Comparison of ENCODE assay signal across 14 cellular contexts in genomic region chr20:41392871-41393704, GRCh38. TPM values are rescaled to one million over a fixed set of nuclear protein-coding genes. Genes with fewer than 3 reads are reported as not detected.
A peak's percentile ranks its signal among the peaks of the same experiment; 100 is the strongest.
DNase-seq lines count a peak whose midpoint lies in the region; ATAC-seq, FAIRE-seq and TF ChIP-seq lines count a peak whose summit lies in the region.
"Had no signal": no experiment of that assay in that cellular context is flagged by ENCODE, and none has a peak within 500 bp of the region (broad histone marks: within the 10 kb centered on the region; RNA-seq: fewer than 3 reads in every experiment).

No MANE protein-coding gene starts in this region.

- CTCF ChIA-PET in activated CD8-positive, alpha-beta T cell treated with anti-CD3 and anti-CD28 coated beads, Interleukin-2, amount 10 ng/mL, durations not matched to agents 7 days and 5 days (lab: Charles Lee), result no interaction called here

- no peaks in the 10 kb centered on the region for H3K4me1 Mint-ChIP-seq in activated CD8-positive, alpha-beta T cell treated with anti-CD3 and anti-CD28 coated beads, Interleukin-2, amount 10 ng/mL, durations not matched to agents 7 days and 5 days (ENCODE audit: low read depth)

- H3K9me3 ChIP-seq in ovary, result no peaks in the 10 kb centered on the region
- H3K9me3 ChIP-seq: mucosa of descending colon had no signal

- H3K4me1 ChIP-seq in ovary (ENCODE audit: insufficient read depth), result peaks cover 14% of the 10 kb centered on the region

- H3K9me3 Mint-ChIP-seq in activated CD8-positive, alpha-beta T cell treated with anti-CD3 and anti-CD28 coated beads, Interleukin-2, amount 10 ng/mL, durations not matched to agents 7 days and 5 days (ENCODE audit: insufficient read depth), result no peaks in the 10 kb centered on the region
- H3K9me3 Mint-ChIP-seq: IgD-negative memory B cell had no signal

- no peak for TF ChIP-seq CTCF in bronchial epithelial cell (IDR thresholded peaks at IDR 0.05; ENCODE audit: insufficient read depth, low read length, severe bottlenecking)
- TF ChIP-seq CTCF in ovary (IDR thresholded peaks at IDR 0.05), result no peak

- H3K4me3 Mint-ChIP-seq in activated CD8-positive, alpha-beta T cell treated with anti-CD3 and anti-CD28 coated beads, Interleukin-2, amount 10 ng/mL, durations not matched to agents 7 days and 5 days, result no peak overlapping the region
- H3K4me3 Mint-ChIP-seq: IgD-negative memory B cell had no signal

- H3K27ac Mint-ChIP-seq in activated CD8-positive, alpha-beta T cell treated with anti-CD3 and anti-CD28 coated beads, Interleukin-2, amount 10 ng/mL, durations not matched to agents 7 days and 5 days, result no peak overlapping the region

- no peak for TF ChIP-seq EP300 in ovary (IDR thresholded peaks at IDR 0.05)

- WGBS in ovary, 3 donors, result 28 to 63% (median 44%) methylated on average over 12 of the region's 12 CpGs

- peak; percentile 84 to 91 for ATAC-seq in left cardiac atrium
- ATAC-seq in activated CD8-positive, alpha-beta T cell treated with anti-CD3 and anti-CD28 coated beads, Interleukin-2, amount 10 ng/mL, durations not matched to agents 7 days and 5 days, result no peak
- ATAC-seq: mucosa of descending colon had no signal

- H3K27me3 ChIP-seq in bronchial epithelial cell (ENCODE audit: control insufficient read depth, insufficient read depth, low read length), result no peaks in the 10 kb centered on the region
- no peaks in the 10 kb centered on the region for H3K27me3 ChIP-seq in ovary

- H3K27ac ChIP-seq in ovary, result no peak overlapping the region

- FAIRE-seq in bronchial epithelial cell (lab: Jason Lieb, UNC) (peak; percentile 40), GM12892 (lab: Jason Lieb, UNC) (no peak)
- FAIRE-seq: frontal cortex had no signal

- H3K27me3 Mint-ChIP-seq in activated CD8-positive, alpha-beta T cell treated with anti-CD3 and anti-CD28 coated beads, Interleukin-2, amount 10 ng/mL, durations not matched to agents 7 days and 5 days (ENCODE audit: low read depth), result no peaks in the 10 kb centered on the region
- H3K27me3 Mint-ChIP-seq: IgD-negative memory B cell had no signal

- no peaks in the 10 kb centered on the region for H3K36me3 ChIP-seq in bronchial epithelial cell (ENCODE audit: control insufficient read depth, insufficient read depth, low read length)
- no peaks in the 10 kb centered on the region for H3K36me3 ChIP-seq in ovary

- no peaks in the 10 kb centered on the region for H3K36me3 Mint-ChIP-seq in activated CD8-positive, alpha-beta T cell treated with anti-CD3 and anti-CD28 coated beads, Interleukin-2, amount 10 ng/mL, durations not matched to agents 7 days and 5 days (ENCODE audit: low read depth)
- H3K36me3 Mint-ChIP-seq: IgD-negative memory B cell had no signal

- TF ChIP-seq POLR2A in ovary (IDR thresholded peaks at IDR 0.05), result no peak
- TF ChIP-seq POLR2A in GM12892 (IDR thresholded peaks at IDR 0.05; ENCODE audit: low read depth, low read length), result no peak

- DNase-seq in COLO829 (ENCODE audit: low spot score), result peak; percentile 80
- DNase-seq in bronchial epithelial cell (ENCODE audit: low read depth), result peak; percentile 48
- peak; percentile 62 for DNase-seq in left cardiac atrium
- DNase-seq in ovary, result peak; percentile 79 to 93 (median 90)
- DNase-seq in T-helper 9 cell, result no peak
- no peak for DNase-seq in CD1c-positive myeloid dendritic cell (ENCODE audit: extremely low spot score)
- DNase-seq in activated CD8-positive, alpha-beta T cell treated with anti-CD3 and anti-CD28 coated beads, Interleukin-2, amount 10 ng/mL, durations not matched to agents 7 days and 5 days, result no peak
- no peak for DNase-seq in GM12892 (ENCODE audit: insufficient read length)
- DNase-seq: activated T-cell treated with anti-CD3 and anti-CD28 coated beads for 4 hours; NCI-H2081 treated with DMSO at 0.1 percent for 48 hours; stimulated activated CD4-positive, alpha-beta T cell treated with anti-CD3 and anti-CD28 coated beads, Interleukin-12 subunit alpha, Interleukin-12 subunit beta, amount 100 ng/mL, for 4 hours had no signal

- POLR2A ChIA-PET in activated CD8-positive, alpha-beta T cell treated with anti-CD3 and anti-CD28 coated beads, Interleukin-2, amount 10 ng/mL, durations not matched to agents 7 days and 5 days (lab: Charles Lee), result no interaction called here

- no peak overlapping the region for H3K4me3 ChIP-seq in bronchial epithelial cell (ENCODE audit: low read depth, low read length)
- H3K4me3 ChIP-seq in ovary, result no peak overlapping the region
- H3K4me3 ChIP-seq: mucosa of descending colon had no signal

- intact Hi-C loops in left cardiac atrium (cut with DNase I), result no loop called here
- intact Hi-C loops in ovary (cut with DNase I), result no loop called here

RNA-seq across cellular contexts. Expression of gene EMILIN3, which starts 26.5 kb away (rescaled TPM):
- total RNA-seq in bronchial epithelial cell, result not detected in 2 replicates
- total RNA-seq in left cardiac atrium, result 1 to 10 TPM in 1 of 2 donors, under 1 TPM in 1; 0.44 to 3.4 TPM
- total RNA-seq in ovary, result 10 to 100 TPM in 4 of 7 donors, 1 to 10 TPM in 3; 1.5 to 33.5 (median 14.6) TPM
- polyA plus RNA-seq in ovary, result 1 to 10 TPM; 2.0 to 4.2 TPM
- not detected for total RNA-seq in activated CD8-positive, alpha-beta T cell treated with anti-CD3 and anti-CD28 coated beads, Interleukin-2, amount 10 ng/mL, durations not matched to agents 7 days and 5 days
- polyA plus RNA-seq in GM12892 (2012; ENCODE audit: missing spikeins), result not detected
- polyA plus RNA-seq: IgD-negative memory B cell had no signal

RNA-seq across cellular contexts. Expression of gene LPIN3, which starts 52.5 kb away (rescaled TPM):
- total RNA-seq in bronchial epithelial cell, result 3.9 and 10.0 TPM in 2 replicates
- total RNA-seq in left cardiac atrium, result 10 to 100 TPM; 12.1 to 12.9 TPM
- total RNA-seq in ovary, result 10 to 100 TPM in 6 of 7 donors, 1 to 10 TPM in 1; 8.3 to 21.6 (median 16.4) TPM
- 10 to 100 TPM in 1 of 2 donors, 1 to 10 TPM in 1; 5.1 to 12.5 TPM for polyA plus RNA-seq in ovary
- total RNA-seq in activated CD8-positive, alpha-beta T cell treated with anti-CD3 and anti-CD28 coated beads, Interleukin-2, amount 10 ng/mL, durations not matched to agents 7 days and 5 days, result under 1 TPM; 0.74 to 0.91 TPM
- polyA plus RNA-seq in GM12892 (2012; ENCODE audit: missing spikeins), result 0.11 TPM
- polyA plus RNA-seq: IgD-negative memory B cell had no signal

Comparison
In these comparisons a context has a peak if more than half of its experiments do, and no peak if none do; other contexts are left out.
1. DNase-seq: peak in COLO829 (single experiment), bronchial epithelial cell (single experiment), left cardiac atrium (single experiment) and ovary (5 of 5); none in T-helper 9 cell (single experiment), CD1c-positive myeloid dendritic cell (single experiment), activated CD8-positive, alpha-beta T cell treated with anti-CD3 and anti-CD28 coated beads, Interleukin-2, amount 10 ng/mL, durations not matched to agents 7 days and 5 days (single experiment) and GM12892 (single experiment).